In the genomic region with DNA sequence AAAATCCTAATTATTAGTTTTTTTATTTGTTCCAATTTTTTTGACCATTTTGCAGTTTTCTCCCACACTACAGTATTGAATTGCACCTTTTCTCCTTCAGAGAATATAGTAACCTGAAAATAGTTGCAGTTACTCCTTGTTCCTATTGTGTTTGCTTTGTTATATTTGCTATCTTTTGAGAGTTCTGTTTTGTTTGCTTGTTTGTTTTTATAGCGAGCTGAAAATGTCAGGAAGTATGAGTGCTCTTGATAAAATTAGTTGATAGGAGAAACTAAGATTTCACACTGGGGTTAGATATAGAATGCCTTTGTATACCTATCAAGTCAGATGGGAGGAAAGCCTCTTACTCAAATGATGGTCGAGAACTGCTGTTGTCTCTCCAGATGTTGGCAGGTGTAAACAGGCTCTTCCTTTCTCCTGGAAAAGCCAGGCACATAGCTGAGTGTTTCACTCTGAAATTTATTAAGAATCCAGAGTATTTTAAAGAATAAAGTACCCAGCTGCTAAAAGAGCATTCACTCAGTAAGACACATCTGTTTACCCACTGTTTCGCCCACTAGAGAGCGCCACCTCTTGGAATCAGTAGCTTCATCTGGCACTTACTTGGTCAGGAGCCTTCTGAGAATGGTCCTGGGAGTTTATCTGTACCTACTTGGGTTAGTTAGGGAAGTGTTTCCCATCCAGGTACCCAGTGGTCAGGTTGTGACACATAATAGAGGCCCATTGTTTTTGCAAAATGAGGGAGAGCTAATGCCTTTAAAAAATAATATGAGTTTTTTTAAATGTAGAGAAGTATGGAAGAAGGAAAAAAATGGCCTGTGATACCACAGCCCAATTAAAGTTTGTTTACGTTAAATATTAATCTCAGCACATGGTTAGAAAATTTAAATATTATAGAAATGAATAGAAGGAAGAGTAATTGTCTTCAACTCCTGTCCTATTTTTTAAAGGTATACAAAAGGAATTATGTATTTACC, we compare ENCODE assay signal across 7 cellular contexts. TPM values are rescaled to one million over a fixed set of nuclear protein-coding genes. Genes with fewer than 3 reads are reported as not detected.
DNase-seq lines count a peak whose midpoint lies in the region; ATAC-seq and TF ChIP-seq lines count a peak whose summit lies in the region.

No MANE protein-coding gene starts in this region.

- H3K4me1 ChIP-seq in PC-3 (ENCODE audit: insufficient read depth, low read length): no peaks in the 10 kb centered on the region

- peak; percentile 69 for ATAC-seq in GM18867 (IDR thresholded peaks at IDR 0.05; ENCODE audit: unreplicated experiment)
- peak; percentile 81 for ATAC-seq in HG03103 (IDR thresholded peaks at IDR 0.05; ENCODE audit: low read depth, unreplicated experiment)
- ATAC-seq in PC-3: peak; percentile 67

- TF ChIP-seq CTCF in PC-3 (conservative IDR thresholded peaks at IDR 0.05; ENCODE audit: low read depth, low read length): peak; percentile 79

- CTCF ChIA-PET in PC-3 (lab: Charles Lee): interaction anchor here (0.6 kb wide), 2 partner anchors 89 to 1761 kb away, joined by 3 read pairs; no protein-coding TSS in a partner anchor

- no peaks in the 10 kb centered on the region for H3K79me2 ChIP-seq in PC-3 (ENCODE audit: low read length)

- intact Hi-C loops in PC-3 (cut with micrococcal nuclease): no loop called here

- peaks cover 5% of the 10 kb centered on the region for H3K36me3 ChIP-seq in PC-3 (ENCODE audit: low read depth, low read length)

- H3K27ac ChIP-seq in PC-3 (ENCODE audit: low read length): no peak overlapping the region

- no peaks in the 10 kb centered on the region for H3K9me3 ChIP-seq in PC-3 (ENCODE audit: low read length)

- BruUV-seq in PC-3 (replicated peaks; lab: Mats Ljungman, UMichigan): no TSS peak

- no peaks in the 10 kb centered on the region for H4K20me1 ChIP-seq in PC-3 (ENCODE audit: low read length)

- no peak overlapping the region for H3K4me3 ChIP-seq in PC-3 (ENCODE audit: low read length)

- H3K9me2 ChIP-seq in PC-3 (replicated peaks; ENCODE audit: low read length): no peaks in the 10 kb centered on the region

- POLR2A ChIA-PET in PC-3 (lab: Charles Lee; ENCODE audit: unreplicated experiment): interaction anchor here (0.6 kb wide), 1 partner anchor 106 kb away, joined by 4 read pairs; no protein-coding TSS in a partner anchor

- peak; percentile 61 for DNase-seq in DMS53 (lab: John Stamatoyannopoulos, UW)
- peak; percentile 64 for DNase-seq in PC-3
- peak; percentile 28 for DNase-seq in fibroblast of gingiva (ENCODE audit: low read depth)
- peak; percentile 18 for DNase-seq in stimulated activated CD4-positive, alpha-beta T cell treated with anti-CD3 and anti-CD28 coated beads, Interleukin-4, amount 100 ng/mL, for 1 hour
- no peak for DNase-seq in hepatic stellate cell (ENCODE audit: low spot score)

- no peaks in the 10 kb centered on the region for H3F3A ChIP-seq in PC-3 (ENCODE audit: low read length, unreplicated experiment)

- H2AFZ ChIP-seq in PC-3 (ENCODE audit: low read length): no peak overlapping the region

- H3K4me2 ChIP-seq in PC-3 (ENCODE audit: low read length): no peak overlapping the region

- H3K9ac ChIP-seq in PC-3 (ENCODE audit: low read length): no peak overlapping the region

- no peaks in the 10 kb centered on the region for H3K27me3 ChIP-seq in PC-3 (ENCODE audit: low read length)

RNA-seq across cellular contexts. Expression of a gene that starts 11.2 kb away (rescaled TPM):
- 6.6 and 11.3 TPM in 2 replicates for total RNA-seq in PC-3 (2014; rRNA removed)

RNA-seq across cellular contexts. Expression of a gene that starts 14.1 kb away (rescaled TPM):
- not detected in 2 replicates for total RNA-seq in PC-3 (2014; rRNA removed)

RNA-seq across cellular contexts. Expression of a gene that starts 51.1 kb away (rescaled TPM):
- 0.46 and 0.66 TPM in 2 replicates for total RNA-seq in PC-3 (2014; rRNA removed)
